In the genomic region with DNA sequence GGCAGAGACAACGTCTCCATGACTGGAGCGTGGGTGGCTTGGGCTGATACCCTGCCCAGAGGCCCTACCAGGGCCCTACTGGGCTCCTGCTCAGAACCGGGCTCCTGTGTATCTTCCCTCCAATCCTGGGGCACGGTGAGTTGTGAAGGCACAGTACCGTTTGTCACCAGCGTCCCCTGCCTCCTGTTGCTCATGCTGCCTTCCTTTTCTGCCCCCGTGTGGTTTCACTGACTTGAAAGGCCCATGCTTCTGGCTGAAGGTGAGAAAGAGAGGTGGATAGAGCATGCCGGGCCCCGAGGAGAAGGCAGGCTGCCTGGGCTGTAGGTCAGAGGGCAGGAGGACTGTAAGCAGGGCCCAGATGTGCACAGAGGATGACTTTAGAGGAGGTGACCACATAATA, we compare ENCODE assay signal across 11 cellular contexts. TPM values are rescaled to one million over a fixed set of nuclear protein-coding genes. Genes with fewer than 3 reads are reported as not detected.
DNase-seq lines count a peak whose midpoint lies in the region; ATAC-seq and TF ChIP-seq lines count a peak whose summit lies in the region.
"Had no signal": no experiment of that assay in that cellular context is flagged by ENCODE, and none has a peak within 500 bp of the region (broad histone marks: within the 10 kb centered on the region; RNA-seq: fewer than 3 reads in every experiment).

No MANE protein-coding gene starts in this region.

- no CpG with 5 or more reads among the region's 9 CpGs for WGBS in mesendoderm (ENCODE audit: extremely low coverage, insufficient coverage, low lambda C conversion rate)

- H3K18ac ChIP-seq in mesendoderm (ENCODE audit: low read length), result no peak overlapping the region

- ATAC-seq in HG03196 (IDR thresholded peaks at IDR 0.05; ENCODE audit: unreplicated experiment), result no peak
- no peak for ATAC-seq in GM18517 (IDR thresholded peaks at IDR 0.05; ENCODE audit: unreplicated experiment)

- H3K4me1 ChIP-seq in BLaER1, result peaks cover 29% of the 10 kb centered on the region
- peaks cover 32% of the 10 kb centered on the region for H3K4me1 ChIP-seq in Loucy (ENCODE audit: insufficient read depth, low read length, poor library complexity, severe bottlenecking)
- no peaks in the 10 kb centered on the region for H3K4me1 ChIP-seq in mesendoderm (ENCODE audit: control insufficient read depth, low read depth, low read length)
- H3K4me1 ChIP-seq: testis had no signal

- H3K27ac ChIP-seq in BLaER1, result no peak overlapping the region
- H3K27ac ChIP-seq in mesendoderm (ENCODE audit: low read depth, low read length), result no peak overlapping the region
- H3K27ac ChIP-seq: testis had no signal

- no peak overlapping the region for H2BK120ac ChIP-seq in mesendoderm (ENCODE audit: low read depth, low read length)

- H4K20me1 ChIP-seq in BLaER1, result no peaks in the 10 kb centered on the region
- H4K20me1 ChIP-seq in Loucy (ENCODE audit: insufficient read depth, low read length, poor library complexity, severe bottlenecking), result no peaks in the 10 kb centered on the region

- H4K5ac ChIP-seq in mesendoderm (ENCODE audit: low read length), result no peak overlapping the region

- no peaks in the 10 kb centered on the region for H3F3A ChIP-seq in Loucy (ENCODE audit: low read depth)

- no peaks in the 10 kb centered on the region for H3K9me2 ChIP-seq in Loucy (replicated peaks; ENCODE audit: low read depth, low read length)

- peak; percentile 22 for DNase-seq in activated effector memory CD4-positive, alpha-beta T cell treated with Interleukin-2 at 50 U/mL for 16 hours
- peak; percentile 73 for DNase-seq in mesendoderm
- no peak for DNase-seq in DMS79 treated with DMSO at 0.1 percent for 48 hours (lab: John Stamatoyannopoulos, UW)
- no peak for DNase-seq in retina
- DNase-seq: AML-193, NCI-H1694, testis had no signal

- no peak overlapping the region for H3K4me3 ChIP-seq in BLaER1
- H3K4me3 ChIP-seq in Loucy (ENCODE audit: low read length, poor library complexity, severe bottlenecking), result no peak overlapping the region
- no peak overlapping the region for H3K4me3 ChIP-seq in mesendoderm (ENCODE audit: low read length)
- H3K4me3 ChIP-seq: testis had no signal

- H3K4ac ChIP-seq in mesendoderm (ENCODE audit: low read depth, low read length), result no peak overlapping the region

- H2BK5ac ChIP-seq in mesendoderm (ENCODE audit: low read length), result no peak overlapping the region

- no peaks in the 10 kb centered on the region for H3K27me3 ChIP-seq in BLaER1
- H3K27me3 ChIP-seq in Loucy (ENCODE audit: insufficient read depth, low read length, poor library complexity, severe bottlenecking), result no peaks in the 10 kb centered on the region
- no peaks in the 10 kb centered on the region for H3K27me3 ChIP-seq in mesendoderm (ENCODE audit: insufficient read depth, low read length, poor library complexity)
- H3K27me3 ChIP-seq: testis had no signal

- H3K9ac ChIP-seq in BLaER1, result no peak overlapping the region
- peak overlapping the region; percentile 45 for H3K9ac ChIP-seq in Loucy (ENCODE audit: low read depth, low read length, poor library complexity, severe bottlenecking)
- no peak overlapping the region for H3K9ac ChIP-seq in mesendoderm (ENCODE audit: low read length)

- H3K36me3 ChIP-seq in BLaER1 (no peaks in the 10 kb centered on the region), Loucy (ENCODE audit: insufficient read depth, low read length) (no peaks in the 10 kb centered on the region), mesendoderm (ENCODE audit: control insufficient read depth, insufficient read depth, low read length) (no peaks in the 10 kb centered on the region)

- H3K4me2 ChIP-seq in BLaER1 (peak overlapping the region; percentile 19; the same call in 1 of the 2 replicates), Loucy (ENCODE audit: low read depth, low read length, poor library complexity, severe bottlenecking) (no peak overlapping the region), mesendoderm (ENCODE audit: low read length) (no peak overlapping the region)

- H4K8ac ChIP-seq in mesendoderm (ENCODE audit: low read depth, low read length), result no peak overlapping the region

- H3K9me3 ChIP-seq in BLaER1 (no peaks in the 10 kb centered on the region), Loucy (ENCODE audit: insufficient read depth, low read depth, low read length) (no peaks in the 10 kb centered on the region)
- H3K9me3 ChIP-seq: testis had no signal

- peak; percentile 48 for TF ChIP-seq CTCF in Loucy (conservative IDR thresholded peaks at IDR 0.05; ENCODE audit: low read length)

- H3K79me1 ChIP-seq in mesendoderm (ENCODE audit: low read length), result no peaks in the 10 kb centered on the region

- H2AFZ ChIP-seq in Loucy (ENCODE audit: low read length), result peak overlapping the region; percentile 54; the same call in 1 of the 2 replicates

- no peak overlapping the region for H3K23ac ChIP-seq in mesendoderm (ENCODE audit: low read length)

- no peak overlapping the region for H2BK15ac ChIP-seq in mesendoderm (replicated peaks; ENCODE audit: low read depth)

- H3K56ac ChIP-seq in mesendoderm (ENCODE audit: low read length), result no peak overlapping the region

- no peaks in the 10 kb centered on the region for H3K79me2 ChIP-seq in Loucy (ENCODE audit: insufficient read depth, low read length)
- H3K79me2 ChIP-seq in mesendoderm (ENCODE audit: control insufficient read depth, insufficient read depth, low read length), result no peaks in the 10 kb centered on the region

- H2AK5ac ChIP-seq in mesendoderm (ENCODE audit: low read length), result no peak overlapping the region

RNA-seq across cellular contexts. Expression of a gene that starts 9.1 kb away (rescaled TPM):
- 0.03 TPM for polyA plus RNA-seq in mesendoderm (2013, experiment 1 of 2)
- 0.01 TPM for polyA plus RNA-seq in mesendoderm (2013, experiment 2 of 2)

Comparison
In these comparisons a context has a peak if more than half of its experiments do, and no peak if none do; other contexts are left out.
1. DNase-seq: peak in activated effector memory CD4-positive, alpha-beta T cell treated with Interleukin-2 at 50 U/mL for 16 hours (single experiment) and mesendoderm (single experiment); none in DMS79 treated with DMSO at 0.1 percent for 48 hours (single experiment) and retina (single experiment).